ENCODE assay signal across 20 cellular contexts in genomic region chrX:42020225-42020624, GRCh38.
DNase-seq lines count a peak whose midpoint lies in the region; ATAC-seq and TF ChIP-seq lines count a peak whose summit lies in the region.
"Had no signal": no experiment of that assay in that cellular context is flagged by ENCODE, and none has a peak within 500 bp of the region (broad histone marks: within the 10 kb centered on the region; RNA-seq: fewer than 3 reads in every experiment).

No MANE protein-coding gene starts in this region.

- peak overlapping the region; percentile 44 for H3K27ac Mint-ChIP-seq in activated T-cell treated with anti-CD3 and anti-CD28 coated beads, Interleukin-2, amount 50 U/mL, for 72 hours
- H3K27ac Mint-ChIP-seq: GM23338, IgD-negative memory B cell had no signal

- no peak for TF ChIP-seq CTCF in choroid plexus epithelial cell (conservative IDR thresholded peaks at IDR 0.05; ENCODE audit: low read depth, low read length)

- H3K9ac ChIP-seq in SK-N-MC (ENCODE audit: insufficient read length): no peak overlapping the region

- no peaks in the 10 kb centered on the region for H3K9me3 Mint-ChIP-seq in activated T-cell treated with anti-CD3 and anti-CD28 coated beads, Interleukin-2, amount 50 U/mL, for 72 hours
- H3K9me3 Mint-ChIP-seq: CD8-positive, alpha-beta memory T cell; GM23338 had no signal

- H3K36me3 Mint-ChIP-seq in activated T-cell treated with anti-CD3 and anti-CD28 coated beads, Interleukin-2, amount 50 U/mL, for 72 hours (ENCODE audit: insufficient read depth in 2 of 2): no peaks in the 10 kb centered on the region
- H3K36me3 Mint-ChIP-seq: IgD-negative memory B cell had no signal

- H3K27me3 Mint-ChIP-seq in activated T-cell treated with anti-CD3 and anti-CD28 coated beads, Interleukin-2, amount 50 U/mL, for 72 hours (ENCODE audit: low read depth): no peaks in the 10 kb centered on the region

- no peak for ATAC-seq in activated T-cell treated with anti-CD3 and anti-CD28 coated beads, Interleukin-2, amount 50 U/mL, for 72 hours (replicated peaks in 1 of 2)
- ATAC-seq in HG03521 (IDR thresholded peaks at IDR 0.05; ENCODE audit: unreplicated experiment): no peak
- ATAC-seq: GM23338 had no signal

- H3K9me3 ChIP-seq in SK-N-MC (ENCODE audit: low read depth, low read length): no peaks in the 10 kb centered on the region
- H3K9me3 ChIP-seq: SJCRH30 had no signal

- no peak for DNase-seq in activated T-cell treated with anti-CD3 and anti-CD28 coated beads, Interleukin-2, amount 50 U/mL, for 72 hours
- DNase-seq in activated T-cell treated with anti-CD3 and anti-CD28 coated beads for 4 hours: no peak
- DNase-seq in SK-N-MC (ENCODE audit: low read depth, low spot score): peak; percentile 14
- peak; percentile 1 for DNase-seq in choroid plexus epithelial cell (ENCODE audit: low read depth)
- DNase-seq in cerebellar cortex (ENCODE audit: low spot score): no peak
- no peak for DNase-seq in activated CD4-positive, CD25-positive, alpha-beta regulatory T cell treated with anti-CD3 and anti-CD28 coated beads, Interleukin-2, amount 50 U/mL, for 72 hours
- DNase-seq: CD8-positive, alpha-beta memory T cell; DMS53; HCEC 1CT; MV-4-11; NCI-H1417; NCI-H187; NCI-H2107; NCI-H2227 treated with DMSO at 0.1 percent for 48 hours; NCI-H524; SJCRH30 had no signal

- H3K4me3 Mint-ChIP-seq in activated T-cell treated with anti-CD3 and anti-CD28 coated beads, Interleukin-2, amount 50 U/mL, for 72 hours: peak overlapping the region in 1 of 2 donors; percentile 33
- H3K4me3 Mint-ChIP-seq: GM23338 had no signal

- H3K4me1 Mint-ChIP-seq in activated T-cell treated with anti-CD3 and anti-CD28 coated beads, Interleukin-2, amount 50 U/mL, for 72 hours (ENCODE audit: low read depth): peaks cover 20% of the 10 kb centered on the region
- H3K4me1 Mint-ChIP-seq: GM23338 had no signal

- no peak overlapping the region for H3K4me3 ChIP-seq in SK-N-MC
- no peak overlapping the region for H3K4me3 ChIP-seq in choroid plexus epithelial cell (ENCODE audit: low read depth, low read length)
- H3K4me3 ChIP-seq: GM23338, SJCRH30 had no signal

- H3K27ac ChIP-seq in SK-N-MC: no peak overlapping the region
- H3K27ac ChIP-seq: HL-60, SJCRH30 had no signal

- H3K36me3 ChIP-seq in SK-N-MC (ENCODE audit: insufficient read depth, low read length): no peaks in the 10 kb centered on the region
- H3K36me3 ChIP-seq: SJCRH30 had no signal

Comparison
In these comparisons a context has a peak if more than half of its experiments do, and no peak if none do; other contexts are left out.
1. DNase-seq: peak in SK-N-MC (single experiment) and choroid plexus epithelial cell (single experiment); none in activated T-cell treated with anti-CD3 and anti-CD28 coated beads, Interleukin-2, amount 50 U/mL, for 72 hours (0 of 2), activated T-cell treated with anti-CD3 and anti-CD28 coated beads for 4 hours (single experiment), cerebellar cortex (single experiment) and activated CD4-positive, CD25-positive, alpha-beta regulatory T cell treated with anti-CD3 and anti-CD28 coated beads, Interleukin-2, amount 50 U/mL, for 72 hours (single experiment).